21 cellular contexts compared by ENCODE assay signal in genomic region chr5:177359860-177360259, GRCh38. TPM values are rescaled to one million over a fixed set of nuclear protein-coding genes. Genes with fewer than 3 reads are reported as not detected.
DNase-seq lines count a peak whose midpoint lies in the region; ATAC-seq, FAIRE-seq and TF ChIP-seq lines count a peak whose summit lies in the region.
"Had no signal": no experiment of that assay in that cellular context is flagged by ENCODE, and none has a peak within 500 bp of the region (broad histone marks: within the 10 kb centered on the region; RNA-seq: fewer than 3 reads in every experiment).

No MANE protein-coding gene starts in this region.

- H3K4me1 ChIP-seq in naive thymus-derived CD4-positive, alpha-beta T cell (ENCODE audit: control insufficient read depth in 2 of 2, insufficient read depth in 2 of 2, low read length in 2 of 2), result peaks cover 64 to 72% of the 10 kb centered on the region in 2 donors

- H3K27me3 Mint-ChIP-seq in T-helper 1 cell treated with Interleukin-12 subunit alpha and Interleukin-12 subunit beta and Interleukin-4 antibody, amounts not matched to agents 30 μg/mL and 1 μg/mL, for 36 hours (ENCODE audit: low read depth), result no peaks in the 10 kb centered on the region
- H3K27me3 Mint-ChIP-seq in activated T-helper 17 cell treated with anti-CD3 and anti-CD28 coated beads, Interleukin-2, amount 50 U/mL, for 72 hours, result no peaks in the 10 kb centered on the region
- no peaks in the 10 kb centered on the region for H3K27me3 Mint-ChIP-seq in naive thymus-derived CD4-positive, alpha-beta T cell

- 82 to 84% methylated on average over 3 of the region's 3 CpGs for WGBS in lower leg skin, 2 donors

- no peak overlapping the region for H3K27ac Mint-ChIP-seq in T-helper 1 cell treated with Interleukin-12 subunit alpha and Interleukin-12 subunit beta and Interleukin-4 antibody, amounts not matched to agents 30 μg/mL and 1 μg/mL, for 36 hours
- peak overlapping the region; percentile 82 for H3K27ac Mint-ChIP-seq in activated T-helper 17 cell treated with anti-CD3 and anti-CD28 coated beads, Interleukin-2, amount 50 U/mL, for 72 hours
- peak overlapping the region in 8 of 9 donors; percentile 80 to 98 (median 93) for H3K27ac Mint-ChIP-seq in naive thymus-derived CD4-positive, alpha-beta T cell

- no peak overlapping the region for H3K4me3 ChIP-seq in naive thymus-derived CD4-positive, alpha-beta T cell (ENCODE audit: low read length)
- no peak overlapping the region for H3K4me3 ChIP-seq in lower leg skin (ENCODE audit: low read depth, poor library complexity, severe bottlenecking)
- H3K4me3 ChIP-seq: MG63, psoas muscle had no signal

- ATAC-seq in activated T-helper 17 cell treated with anti-CD3 and anti-CD28 coated beads, Interleukin-2, amount 50 U/mL, for 72 hours (replicated peaks), result no peak
- no peak for ATAC-seq in naive thymus-derived CD4-positive, alpha-beta T cell
- ATAC-seq: foreskin keratinocyte, HCT116, left lung, PC-3, psoas muscle had no signal

- TF ChIP-seq POLR2A in GM12891 (IDR thresholded peaks at IDR 0.05; ENCODE audit: low read depth, low read length) (no peak), lower leg skin (IDR thresholded peaks at IDR 0.05) (no peak)

- peaks cover 10% of the 10 kb centered on the region for H3K9me3 Mint-ChIP-seq in T-helper 1 cell treated with Interleukin-12 subunit alpha and Interleukin-12 subunit beta and Interleukin-4 antibody, amounts not matched to agents 30 μg/mL and 1 μg/mL, for 36 hours
- H3K9me3 Mint-ChIP-seq in activated T-helper 17 cell treated with anti-CD3 and anti-CD28 coated beads, Interleukin-2, amount 50 U/mL, for 72 hours, result no peaks in the 10 kb centered on the region
- peaks cover 0 to 8% (median 0%) of the 10 kb centered on the region in 11 donors for H3K9me3 Mint-ChIP-seq in naive thymus-derived CD4-positive, alpha-beta T cell

- H3K4me3 Mint-ChIP-seq in T-helper 1 cell treated with Interleukin-12 subunit alpha and Interleukin-12 subunit beta and Interleukin-4 antibody, amounts not matched to agents 30 μg/mL and 1 μg/mL, for 36 hours, result peak overlapping the region; percentile 93
- H3K4me3 Mint-ChIP-seq in activated T-helper 17 cell treated with anti-CD3 and anti-CD28 coated beads, Interleukin-2, amount 50 U/mL, for 72 hours, result peak overlapping the region; percentile 80
- H3K4me3 Mint-ChIP-seq in naive thymus-derived CD4-positive, alpha-beta T cell, result peak overlapping the region; percentile 83 to 97 (median 92)

- peak overlapping the region; percentile 87 for H3K27ac ChIP-seq in naive thymus-derived CD4-positive, alpha-beta T cell (ENCODE audit: low read depth, low read length)
- H3K27ac ChIP-seq: 22Rv1, foreskin keratinocyte, left lung, psoas muscle had no signal

- intact Hi-C loops in naive thymus-derived CD4-positive, alpha-beta T cell (cut with micrococcal nuclease), result loop anchor here in 1 of 2 donors (5.0 kb wide), 1 partner anchor 232 kb away; the partner anchor contains the start of gene TMED9
- intact Hi-C loops in lower leg skin (cut with DNase I; ENCODE audit: low total_unique reads), result no loop called here

- peaks cover 35% of the 10 kb centered on the region for H3K36me3 Mint-ChIP-seq in T-helper 1 cell treated with Interleukin-12 subunit alpha and Interleukin-12 subunit beta and Interleukin-4 antibody, amounts not matched to agents 30 μg/mL and 1 μg/mL, for 36 hours (ENCODE audit: low read depth)
- H3K36me3 Mint-ChIP-seq in activated T-helper 17 cell treated with anti-CD3 and anti-CD28 coated beads, Interleukin-2, amount 50 U/mL, for 72 hours (ENCODE audit: low read depth), result peaks cover 43% of the 10 kb centered on the region
- H3K36me3 Mint-ChIP-seq in naive thymus-derived CD4-positive, alpha-beta T cell, result peaks cover 0 to 35% (median 5%) of the 10 kb centered on the region in 5 donors

- no peaks in the 10 kb centered on the region for H3K9me3 ChIP-seq in naive thymus-derived CD4-positive, alpha-beta T cell (ENCODE audit: control insufficient read depth in 2 of 3, low read length in 3 of 3)
- H3K9me3 ChIP-seq: left lung, psoas muscle had no signal

- H3K36me3 ChIP-seq in naive thymus-derived CD4-positive, alpha-beta T cell (ENCODE audit: control insufficient read depth in 2 of 3, insufficient read depth in 3 of 3, low read length in 3 of 3), result peaks cover 0 to 15% (median 0%) of the 10 kb centered on the region in 3 experiments
- H3K36me3 ChIP-seq: left lung, MG63 had no signal

- TF ChIP-seq CTCF in lower leg skin (IDR thresholded peaks at IDR 0.05), result no peak

- peak; percentile 51 for FAIRE-seq in GM12891 (lab: Jason Lieb, UNC)

- POLR2A ChIA-PET in naive thymus-derived CD4-positive, alpha-beta T cell (lab: Charles Lee), result interaction anchor here (1.3 to 8.7 kb wide), 3 partner anchors 8 to 19 kb away, joined by 3 to 123 read pairs (median 28); partner anchors contain the start of gene LMAN2

- DNase-seq in T-helper 1 cell, result no peak
- no peak for DNase-seq in GM12891 (ENCODE audit: insufficient read length, low spot score)
- DNase-seq in naive thymus-derived CD4-positive, alpha-beta T cell, result no peak
- DNase-seq in germinal center (ENCODE audit: low spot score), result no peak
- no peak for DNase-seq in NCI-H446 (lab: John Stamatoyannopoulos, UW)
- DNase-seq in lower leg skin (ENCODE audit: low spot score in 2 of 2), result no peak
- DNase-seq: cerebellar nuclear complex, DMS79, foreskin keratinocyte, MG63, NCI-H187 treated with DMSO at 0.1 percent for 48 hours, PC-3 had no signal

- no peaks in the 10 kb centered on the region for H3K27me3 ChIP-seq in naive thymus-derived CD4-positive, alpha-beta T cell (ENCODE audit: control insufficient read depth in 2 of 2, insufficient read depth in 2 of 2, low read length in 2 of 2)
- H3K27me3 ChIP-seq: foreskin keratinocyte, left lung, MG63 had no signal

- H3K4me1 Mint-ChIP-seq in T-helper 1 cell treated with Interleukin-12 subunit alpha and Interleukin-12 subunit beta and Interleukin-4 antibody, amounts not matched to agents 30 μg/mL and 1 μg/mL, for 36 hours (ENCODE audit: low read depth), result peaks cover 61% of the 10 kb centered on the region
- H3K4me1 Mint-ChIP-seq in activated T-helper 17 cell treated with anti-CD3 and anti-CD28 coated beads, Interleukin-2, amount 50 U/mL, for 72 hours, result peaks cover 60% of the 10 kb centered on the region
- H3K4me1 Mint-ChIP-seq in naive thymus-derived CD4-positive, alpha-beta T cell, result peaks cover 65 to 92% (median 86%) of the 10 kb centered on the region in 7 donors

- CTCF ChIA-PET in naive thymus-derived CD4-positive, alpha-beta T cell (lab: Charles Lee), result interaction anchor here (1.3 to 4.8 kb wide), 5 partner anchors 9 to 42 kb away, joined by 3 to 25 read pairs (median 8); no protein-coding TSS in a partner anchor

TF ChIP-seq in GM12891, 5 proteins besides CTCF, POLR2A, EP300 and RAD21:
- no peak for TF ChIP-seq TAF1 (IDR thresholded peaks at IDR 0.05; ENCODE audit: low read depth, low read length)
- TF ChIP-seq SPI1 (IDR thresholded peaks at IDR 0.05; ENCODE audit: low read depth, low read length), result no peak
- TF ChIP-seq POU2F2 (IDR thresholded peaks at IDR 0.05; ENCODE audit: low read depth, low read length), result no peak
- TF ChIP-seq PAX5 (IDR thresholded peaks at IDR 0.05; ENCODE audit: insufficient read depth, low read length, severe bottlenecking), result no peak
- no peak for TF ChIP-seq POLR2AphosphoS5 (IDR thresholded peaks at IDR 0.05; ENCODE audit: low read depth, low read length)
TF ChIP-seq in GM12891: peak in this region for 0.

RNA-seq across cellular contexts. Expression of gene RGS14, which starts 2.1 kb away (rescaled TPM):
- polyA plus RNA-seq in GM12891 (2012; ENCODE audit: low read depth, missing spikeins), result 43.2 TPM
- total RNA-seq in activated T-helper 17 cell treated with anti-CD3 and anti-CD28 coated beads, Interleukin-2, amount 50 U/mL, for 72 hours, result 100 to 1,000 TPM in 1 of 2 donors, 10 to 100 TPM in 1; 45.5 to 102 TPM
- total RNA-seq in naive thymus-derived CD4-positive, alpha-beta T cell, result 100 to 1,000 TPM in 3 of 5 experiments, 10 to 100 TPM in 2; 68.4 to 196 (median 112) TPM
- polyA plus RNA-seq in naive thymus-derived CD4-positive, alpha-beta T cell, result 100 to 1,000 TPM in 1 of 2 donors, 10 to 100 TPM in 1; 32.9 to 100 TPM
- 10 to 100 TPM; 28.6 to 38.3 (median 37.2) TPM for total RNA-seq in lower leg skin

RNA-seq across cellular contexts. Expression of gene LMAN2, which starts 8.4 kb away (rescaled TPM):
- polyA plus RNA-seq in GM12891 (2012; ENCODE audit: low read depth, missing spikeins), result 139 TPM
- 100 to 1,000 TPM in 1 of 2 donors, 10 to 100 TPM in 1; 94.3 to 122 TPM for total RNA-seq in activated T-helper 17 cell treated with anti-CD3 and anti-CD28 coated beads, Interleukin-2, amount 50 U/mL, for 72 hours
- 100 to 1,000 TPM in 2 of 5 experiments, 10 to 100 TPM in 3; 71.8 to 144 (median 99.7) TPM for total RNA-seq in naive thymus-derived CD4-positive, alpha-beta T cell
- 100 to 1,000 TPM; 194 to 202 TPM for polyA plus RNA-seq in naive thymus-derived CD4-positive, alpha-beta T cell
- total RNA-seq in lower leg skin, result 100 to 1,000 TPM; 139 to 191 (median 166) TPM

RNA-seq across cellular contexts. Expression of gene SLC34A1, which starts 24.4 kb away (rescaled TPM):
- polyA plus RNA-seq in GM12891 (2012; ENCODE audit: low read depth, missing spikeins), result 0.13 TPM
- total RNA-seq in activated T-helper 17 cell treated with anti-CD3 and anti-CD28 coated beads, Interleukin-2, amount 50 U/mL, for 72 hours, result 1 to 10 TPM in 1 of 2 donors, under 1 TPM in 1; 0.56 to 1.1 TPM
- under 1 TPM in 2 of 5 experiments, not detected in 3; 0.27 to 0.29 TPM for total RNA-seq in naive thymus-derived CD4-positive, alpha-beta T cell
- polyA plus RNA-seq in naive thymus-derived CD4-positive, alpha-beta T cell, result not detected
- under 1 TPM in 2 of 4 donors, not detected in 2; 0.12 to 0.39 TPM for total RNA-seq in lower leg skin
- total RNA-seq: foreskin keratinocyte, left lung, NCI-H460, psoas muscle, ureter had no signal
- polyA plus RNA-seq: BJ, foreskin keratinocyte, psoas muscle had no signal

RNA-seq across cellular contexts. Expression of gene PFN3, which starts 40.6 kb away (rescaled TPM):
- not detected for polyA plus RNA-seq in GM12891 (2012; ENCODE audit: low read depth, missing spikeins)
- total RNA-seq in activated T-helper 17 cell treated with anti-CD3 and anti-CD28 coated beads, Interleukin-2, amount 50 U/mL, for 72 hours, result not detected
- total RNA-seq in naive thymus-derived CD4-positive, alpha-beta T cell, result not detected
- not detected for polyA plus RNA-seq in naive thymus-derived CD4-positive, alpha-beta T cell
- not detected for total RNA-seq in lower leg skin
- total RNA-seq: foreskin keratinocyte, left lung, NCI-H460, PC-3, psoas muscle, ureter had no signal
- polyA plus RNA-seq: BJ, foreskin keratinocyte, psoas muscle had no signal

RNA-seq across cellular contexts. Expression of gene MXD3, which starts 48.2 kb away (rescaled TPM):
- polyA plus RNA-seq in GM12891 (2012; ENCODE audit: low read depth, missing spikeins), result 11.9 TPM
- total RNA-seq in activated T-helper 17 cell treated with anti-CD3 and anti-CD28 coated beads, Interleukin-2, amount 50 U/mL, for 72 hours, result 10 to 100 TPM; 21.9 to 26.0 TPM
- 10 to 100 TPM in 4 of 5 experiments, 1 to 10 TPM in 1; 8.8 to 39.8 (median 18.3) TPM for total RNA-seq in naive thymus-derived CD4-positive, alpha-beta T cell
- polyA plus RNA-seq in naive thymus-derived CD4-positive, alpha-beta T cell, result under 1 TPM; 0.63 to 0.75 TPM
- 10 to 100 TPM in 2 of 4 donors, 1 to 10 TPM in 2; 4.9 to 19.8 (median 13.2) TPM for total RNA-seq in lower leg skin
